Comparison of ENCODE assay signal across 16 cellular contexts in genomic region chr3:193809106-193809505, GRCh38.
A peak's percentile ranks its signal among the peaks of the same experiment; 100 is the strongest.
DNase-seq lines count a peak whose midpoint lies in the region; ATAC-seq and TF ChIP-seq lines count a peak whose summit lies in the region.
"Had no signal": no experiment of that assay in that cellular context is flagged by ENCODE, and none has a peak within 500 bp of the region (broad histone marks: within the 10 kb centered on the region; RNA-seq: fewer than 3 reads in every experiment).

No MANE protein-coding gene starts in this region.

- no peaks in the 10 kb centered on the region for H3K27me3 ChIP-seq in mesendoderm (ENCODE audit: insufficient read depth, low read length, poor library complexity)
- H3K27me3 ChIP-seq in sigmoid colon = no peaks in the 10 kb centered on the region
- H3K27me3 ChIP-seq: BE2C had no signal

- no peaks in the 10 kb centered on the region for H3K4me1 Mint-ChIP-seq in activated naive CD4-positive, alpha-beta T cell treated with anti-CD3 and anti-CD28 coated beads for 36 hours (ENCODE audit: low read depth)
- no peaks in the 10 kb centered on the region for H3K4me1 Mint-ChIP-seq in effector memory CD8-positive, alpha-beta T cell (ENCODE audit: low read depth in 2 of 2)
- H3K4me1 Mint-ChIP-seq in activated T-helper 17 cell treated with anti-CD3 and anti-CD28 coated beads, Interleukin-2, amount 50 U/mL, for 72 hours = no peaks in the 10 kb centered on the region
- H3K4me1 Mint-ChIP-seq: CD4-positive, CD25-positive, alpha-beta regulatory T cell; CD8-positive, alpha-beta memory T cell had no signal

- H2AK5ac ChIP-seq in mesendoderm (ENCODE audit: low read length) = no peak overlapping the region

- H2BK120ac ChIP-seq in mesendoderm (ENCODE audit: low read depth, low read length) = peak overlapping the region; percentile 62

- no peak overlapping the region for H3K23ac ChIP-seq in mesendoderm (ENCODE audit: low read length)

- ATAC-seq in effector memory CD8-positive, alpha-beta T cell (replicated peaks) = no peak
- ATAC-seq in activated T-helper 17 cell treated with anti-CD3 and anti-CD28 coated beads, Interleukin-2, amount 50 U/mL, for 72 hours (replicated peaks) = no peak

- H3K36me3 ChIP-seq in mesendoderm (ENCODE audit: control insufficient read depth, insufficient read depth, low read length) (no peaks in the 10 kb centered on the region), sigmoid colon (no peaks in the 10 kb centered on the region)
- H3K36me3 ChIP-seq: BE2C had no signal

- H3K4me3 ChIP-seq in mesendoderm (ENCODE audit: low read length) = no peak overlapping the region
- H3K4me3 ChIP-seq in sigmoid colon = no peak overlapping the region

- H4K8ac ChIP-seq in mesendoderm (ENCODE audit: low read depth, low read length) = no peak overlapping the region

- peak overlapping the region; percentile 45 for H3K18ac ChIP-seq in mesendoderm (ENCODE audit: low read length)

- no CpG with 5 or more reads among the region's 2 CpGs for WGBS in mesendoderm (ENCODE audit: extremely low coverage, insufficient coverage, low lambda C conversion rate)
- 87 to 91% methylated on average over 2 of the region's 2 CpGs for WGBS in sigmoid colon, 2 donors

- no peak overlapping the region for H3K4ac ChIP-seq in mesendoderm (ENCODE audit: low read depth, low read length)

- no peak overlapping the region for H3K27ac ChIP-seq in mesendoderm (ENCODE audit: low read depth, low read length)
- H3K27ac ChIP-seq in sigmoid colon = no peak overlapping the region

- H3K4me2 ChIP-seq in mesendoderm (ENCODE audit: low read length) = no peak overlapping the region

- no peak overlapping the region for H3K4me3 Mint-ChIP-seq in activated naive CD4-positive, alpha-beta T cell treated with anti-CD3 and anti-CD28 coated beads for 36 hours
- H3K4me3 Mint-ChIP-seq in effector memory CD8-positive, alpha-beta T cell = no peak overlapping the region
- no peak overlapping the region for H3K4me3 Mint-ChIP-seq in activated T-helper 17 cell treated with anti-CD3 and anti-CD28 coated beads, Interleukin-2, amount 50 U/mL, for 72 hours
- H3K4me3 Mint-ChIP-seq: CD4-positive, CD25-positive, alpha-beta regulatory T cell; CD8-positive, alpha-beta memory T cell; H9 had no signal

- no peak overlapping the region for H2BK15ac ChIP-seq in mesendoderm (replicated peaks; ENCODE audit: low read depth)

- no peak for TF ChIP-seq EP300 in sigmoid colon (IDR thresholded peaks at IDR 0.05)

- intact Hi-C loops in sigmoid colon (cut with DNase I) = no loop called here
- intact Hi-C loops in activated naive CD4-positive, alpha-beta T cell treated with anti-CD3 and anti-CD28 coated beads for 36 hours (cut with micrococcal nuclease) = no loop called here

- H3K79me1 ChIP-seq in mesendoderm (ENCODE audit: low read length) = no peaks in the 10 kb centered on the region

- H3K56ac ChIP-seq in mesendoderm (ENCODE audit: low read length) = peak overlapping the region; percentile 61

- no peak for TF ChIP-seq CTCF in sigmoid colon (IDR thresholded peaks at IDR 0.05)

- H3K27ac Mint-ChIP-seq in activated naive CD4-positive, alpha-beta T cell treated with anti-CD3 and anti-CD28 coated beads for 36 hours = no peak overlapping the region
- no peak overlapping the region for H3K27ac Mint-ChIP-seq in effector memory CD8-positive, alpha-beta T cell
- no peak overlapping the region for H3K27ac Mint-ChIP-seq in activated T-helper 17 cell treated with anti-CD3 and anti-CD28 coated beads, Interleukin-2, amount 50 U/mL, for 72 hours
- H3K27ac Mint-ChIP-seq: CD4-positive, CD25-positive, alpha-beta regulatory T cell; CD8-positive, alpha-beta memory T cell; H9 had no signal

- CTCF ChIA-PET in activated naive CD4-positive, alpha-beta T cell treated with anti-CD3 and anti-CD28 coated beads for 36 hours (lab: Charles Lee) = no interaction called here

- no peaks in the 10 kb centered on the region for H3K79me2 ChIP-seq in mesendoderm (ENCODE audit: control insufficient read depth, insufficient read depth, low read length)

- no peak for TF ChIP-seq POLR2A in sigmoid colon (IDR thresholded peaks at IDR 0.05)

- no peaks in the 10 kb centered on the region for H3K27me3 Mint-ChIP-seq in activated naive CD4-positive, alpha-beta T cell treated with anti-CD3 and anti-CD28 coated beads for 36 hours (ENCODE audit: low read depth)
- peaks cover 5 to 48% of the 10 kb centered on the region in 2 donors for H3K27me3 Mint-ChIP-seq in effector memory CD8-positive, alpha-beta T cell
- H3K27me3 Mint-ChIP-seq in activated T-helper 17 cell treated with anti-CD3 and anti-CD28 coated beads, Interleukin-2, amount 50 U/mL, for 72 hours = peaks cover 12% of the 10 kb centered on the region

- DNase-seq in ELF-1 (ENCODE audit: low read depth, low spot score) (peak; percentile 54), NCI-H69 (lab: John Stamatoyannopoulos, UW) (peak; percentile 38), mesendoderm (no peak), sigmoid colon (peak; percentile 47)
- no peak for DNase-seq in activated naive CD4-positive, alpha-beta T cell treated with anti-CD3 and anti-CD28 coated beads for 36 hours
- DNase-seq in effector memory CD8-positive, alpha-beta T cell = no peak
- DNase-seq: ACHN; BE2C; C1 segment of cervical spinal cord; CD4-positive, CD25-positive, alpha-beta regulatory T cell; CD8-positive, alpha-beta memory T cell; COR-L47; GDM1; GOT3; H9 had no signal

- H3K9me3 Mint-ChIP-seq in activated naive CD4-positive, alpha-beta T cell treated with anti-CD3 and anti-CD28 coated beads for 36 hours = no peaks in the 10 kb centered on the region
- H3K9me3 Mint-ChIP-seq in effector memory CD8-positive, alpha-beta T cell = no peaks in the 10 kb centered on the region
- H3K9me3 Mint-ChIP-seq in activated T-helper 17 cell treated with anti-CD3 and anti-CD28 coated beads, Interleukin-2, amount 50 U/mL, for 72 hours = no peaks in the 10 kb centered on the region
- H3K9me3 Mint-ChIP-seq: CD8-positive, alpha-beta memory T cell; H9 had no signal

- no peaks in the 10 kb centered on the region for H3K36me3 Mint-ChIP-seq in activated naive CD4-positive, alpha-beta T cell treated with anti-CD3 and anti-CD28 coated beads for 36 hours (ENCODE audit: low read depth)
- no peaks in the 10 kb centered on the region for H3K36me3 Mint-ChIP-seq in effector memory CD8-positive, alpha-beta T cell (ENCODE audit: insufficient read depth)
- H3K36me3 Mint-ChIP-seq in activated T-helper 17 cell treated with anti-CD3 and anti-CD28 coated beads, Interleukin-2, amount 50 U/mL, for 72 hours (ENCODE audit: low read depth) = no peaks in the 10 kb centered on the region
- H3K36me3 Mint-ChIP-seq: CD4-positive, CD25-positive, alpha-beta regulatory T cell; CD8-positive, alpha-beta memory T cell had no signal

- H3K4me1 ChIP-seq in mesendoderm (ENCODE audit: control insufficient read depth, low read depth, low read length) = peaks cover 22% of the 10 kb centered on the region
- peaks cover 0 to 7% (median 5%) of the 10 kb centered on the region in 4 donors for H3K4me1 ChIP-seq in sigmoid colon

- peak overlapping the region; percentile 3 for H3K9ac ChIP-seq in mesendoderm (ENCODE audit: low read length)

- no peaks in the 10 kb centered on the region for H3K9me3 ChIP-seq in sigmoid colon
- H3K9me3 ChIP-seq: BE2C had no signal

- H2BK5ac ChIP-seq in mesendoderm (ENCODE audit: low read length) = peak overlapping the region; percentile 76

- H4K5ac ChIP-seq in mesendoderm (ENCODE audit: low read length) = no peak overlapping the region

Comparison
In these comparisons a context has a peak if more than half of its experiments do, and no peak if none do; other contexts are left out.
1. DNase-seq: peak in ELF-1 (single experiment), NCI-H69 (single experiment) and sigmoid colon (single experiment); none in mesendoderm (single experiment), activated naive CD4-positive, alpha-beta T cell treated with anti-CD3 and anti-CD28 coated beads for 36 hours (single experiment) and effector memory CD8-positive, alpha-beta T cell (0 of 3).